Comparison of ENCODE assay signal across 1 cellular context in genomic region chr12:123441523-123442164, GRCh38.
A peak's percentile ranks its signal among the peaks of the same experiment; 100 is the strongest.
TF ChIP-seq lines count a peak whose summit lies in the region.

No MANE protein-coding gene starts in this region.

TF ChIP-seq in GM12878, 131 proteins besides CTCF, POLR2A, EP300 and RAD21 (continued from another document and continues in another):
- TF ChIP-seq, protein P1, sequence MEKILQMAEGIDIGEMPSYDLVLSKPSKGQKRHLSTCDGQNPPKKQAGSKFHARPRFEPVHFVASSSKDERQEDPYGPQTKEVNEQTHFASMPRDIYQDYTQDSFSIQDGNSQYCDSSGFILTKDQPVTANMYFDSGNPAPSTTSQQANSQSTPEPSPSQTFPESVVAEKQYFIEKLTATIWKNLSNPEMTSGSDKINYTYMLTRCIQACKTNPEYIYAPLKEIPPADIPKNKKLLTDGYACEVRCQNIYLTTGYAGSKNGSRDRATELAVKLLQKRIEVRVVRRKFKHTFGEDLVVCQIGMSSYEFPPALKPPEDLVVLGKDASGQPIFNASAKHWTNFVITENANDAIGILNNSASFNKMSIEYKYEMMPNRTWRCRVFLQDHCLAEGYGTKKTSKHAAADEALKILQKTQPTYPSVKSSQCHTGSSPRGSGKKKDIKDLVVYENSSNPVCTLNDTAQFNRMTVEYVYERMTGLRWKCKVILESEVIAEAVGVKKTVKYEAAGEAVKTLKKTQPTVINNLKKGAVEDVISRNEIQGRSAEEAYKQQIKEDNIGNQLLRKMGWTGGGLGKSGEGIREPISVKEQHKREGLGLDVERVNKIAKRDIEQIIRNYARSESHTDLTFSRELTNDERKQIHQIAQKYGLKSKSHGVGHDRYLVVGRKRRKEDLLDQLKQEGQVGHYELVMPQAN (conservative IDR thresholded peaks at IDR 0.05), result no peak
- TF ChIP-seq ZNF384 (IDR thresholded peaks at IDR 0.05; ENCODE audit: borderline replicate concordance, low read depth, low read length) (no peak), HCFC1 (IDR thresholded peaks at IDR 0.05; ENCODE audit: low read length) (no peak), JUNB (IDR thresholded peaks at IDR 0.05) (peak; percentile 66), MXI1 (IDR thresholded peaks at IDR 0.05; ENCODE audit: low read depth, low read length) (peak; percentile 43; the same call in 1 of the 2 replicates), RELB (IDR thresholded peaks at IDR 0.05; ENCODE audit: low read depth) (peak; percentile 49; the same call in 1 of the 2 replicates), TAF1 (IDR thresholded peaks at IDR 0.05; ENCODE audit: borderline replicate concordance, low read depth, low read length) (0 out of 2 replicates have a peak, but pooled peaks have one; percentile 7), POLR2AphosphoS5 (IDR thresholded peaks at IDR 0.05; ENCODE audit: low read length) (peak; percentile 44; the same call in 1 of the 2 replicates), NR2F1 (conservative IDR thresholded peaks at IDR 0.05) (0 out of 2 replicates have a peak, but pooled peaks have one; percentile 18), USF1 (IDR thresholded peaks at IDR 0.05; ENCODE audit: borderline replicate concordance, extremely low read length, insufficient read depth, low read depth, low read length) (peak; percentile 16), MEF2B (IDR thresholded peaks at IDR 0.05; ENCODE audit: partially characterized antibody, poor library complexity, severe bottlenecking) (peak; percentile 43), STAT1 (conservative IDR thresholded peaks at IDR 0.05) (0 out of 2 replicates have a peak, but pooled peaks have one; percentile 30), SMC3 (IDR thresholded peaks at IDR 0.05; ENCODE audit: borderline replicate concordance, low read length) (no peak; the same call in 1 of the 2 replicates), HSF1 (IDR thresholded peaks at IDR 0.05; ENCODE audit: low read depth, low read length) (no peak), ZBED1 (IDR thresholded peaks at IDR 0.05; ENCODE audit: borderline replicate concordance) (no peak), FOXM1 (IDR thresholded peaks at IDR 0.05; ENCODE audit: low read depth, low read length) (0 out of 2 replicates have a peak, but pooled peaks have one; percentile 55), RUNX3 (IDR thresholded peaks at IDR 0.05; ENCODE audit: low read length) (peak; percentile 17; the same call in 1 of the 2 replicates), EED (IDR thresholded peaks at IDR 0.05; ENCODE audit: low read depth) (peak; percentile 57; the same call in 1 of the 2 replicates), IKZF2 (IDR thresholded peaks at IDR 0.05) (no peak; a peak in 1 of 4 replicates), DPF2 (IDR thresholded peaks at IDR 0.05) (peak; percentile 47; the same call in 1 of the 2 replicates), KDM1A (IDR thresholded peaks at IDR 0.05; ENCODE audit: borderline replicate concordance) (no peak), ASH2L (IDR thresholded peaks at IDR 0.05; ENCODE audit: borderline replicate concordance, low read depth) (peak; percentile 97; the same call in 1 of the 2 replicates), IKZF1 (conservative IDR thresholded peaks at IDR 0.05) (peak; percentile 54; the same call in 1 of the 2 replicates), CHD2 (IDR thresholded peaks at IDR 0.05; ENCODE audit: borderline replicate concordance, low read depth, low read length) (peak; percentile 58; the same call in 1 of the 2 replicates), RELA (IDR thresholded peaks at IDR 0.05; ENCODE audit: borderline replicate concordance, partially characterized antibody) (no peak), NFIC (IDR thresholded peaks at IDR 0.05; ENCODE audit: low read depth, low read length) (peak; percentile 66), TCF3 (IDR thresholded peaks at IDR 0.05; ENCODE audit: borderline replicate concordance, insufficient read depth, low read depth, low read length) (peak; percentile 53; the same call in 1 of the 2 replicates), YY1 (IDR thresholded peaks at IDR 0.05; ENCODE audit: low read depth, low read length) (no peak), KAT2A (conservative IDR thresholded peaks at IDR 0.05; ENCODE audit: control insufficient read depth, low read depth, low read length) (no peak), RAD51 (IDR thresholded peaks at IDR 0.05) (peak; percentile 74; the same call in 1 of the 2 replicates), TCF12 (IDR thresholded peaks at IDR 0.05; ENCODE audit: low read depth, low read length) (peak; percentile 63; the same call in 1 of the 2 replicates), BRCA1 (IDR thresholded peaks at IDR 0.05; ENCODE audit: low read depth, low read length) (no peak), ZBTB40 (IDR thresholded peaks at IDR 0.05; ENCODE audit: borderline replicate concordance) (no peak), IRF4 (IDR thresholded peaks at IDR 0.05; ENCODE audit: low read depth, low read length) (peak; percentile 44; the same call in 1 of the 2 replicates), BCL11A (IDR thresholded peaks at IDR 0.05; ENCODE audit: low read depth, low read length) (no peak), EZH2 (IDR thresholded peaks at IDR 0.05; ENCODE audit: borderline replicate concordance, control insufficient read depth, low read depth, low read length) (no peak), MTA3 (IDR thresholded peaks at IDR 0.05; ENCODE audit: borderline replicate concordance, low read length) (0 out of 2 replicates have a peak, but pooled peaks have one; percentile 72)
- TF ChIP-seq, protein P2, sequence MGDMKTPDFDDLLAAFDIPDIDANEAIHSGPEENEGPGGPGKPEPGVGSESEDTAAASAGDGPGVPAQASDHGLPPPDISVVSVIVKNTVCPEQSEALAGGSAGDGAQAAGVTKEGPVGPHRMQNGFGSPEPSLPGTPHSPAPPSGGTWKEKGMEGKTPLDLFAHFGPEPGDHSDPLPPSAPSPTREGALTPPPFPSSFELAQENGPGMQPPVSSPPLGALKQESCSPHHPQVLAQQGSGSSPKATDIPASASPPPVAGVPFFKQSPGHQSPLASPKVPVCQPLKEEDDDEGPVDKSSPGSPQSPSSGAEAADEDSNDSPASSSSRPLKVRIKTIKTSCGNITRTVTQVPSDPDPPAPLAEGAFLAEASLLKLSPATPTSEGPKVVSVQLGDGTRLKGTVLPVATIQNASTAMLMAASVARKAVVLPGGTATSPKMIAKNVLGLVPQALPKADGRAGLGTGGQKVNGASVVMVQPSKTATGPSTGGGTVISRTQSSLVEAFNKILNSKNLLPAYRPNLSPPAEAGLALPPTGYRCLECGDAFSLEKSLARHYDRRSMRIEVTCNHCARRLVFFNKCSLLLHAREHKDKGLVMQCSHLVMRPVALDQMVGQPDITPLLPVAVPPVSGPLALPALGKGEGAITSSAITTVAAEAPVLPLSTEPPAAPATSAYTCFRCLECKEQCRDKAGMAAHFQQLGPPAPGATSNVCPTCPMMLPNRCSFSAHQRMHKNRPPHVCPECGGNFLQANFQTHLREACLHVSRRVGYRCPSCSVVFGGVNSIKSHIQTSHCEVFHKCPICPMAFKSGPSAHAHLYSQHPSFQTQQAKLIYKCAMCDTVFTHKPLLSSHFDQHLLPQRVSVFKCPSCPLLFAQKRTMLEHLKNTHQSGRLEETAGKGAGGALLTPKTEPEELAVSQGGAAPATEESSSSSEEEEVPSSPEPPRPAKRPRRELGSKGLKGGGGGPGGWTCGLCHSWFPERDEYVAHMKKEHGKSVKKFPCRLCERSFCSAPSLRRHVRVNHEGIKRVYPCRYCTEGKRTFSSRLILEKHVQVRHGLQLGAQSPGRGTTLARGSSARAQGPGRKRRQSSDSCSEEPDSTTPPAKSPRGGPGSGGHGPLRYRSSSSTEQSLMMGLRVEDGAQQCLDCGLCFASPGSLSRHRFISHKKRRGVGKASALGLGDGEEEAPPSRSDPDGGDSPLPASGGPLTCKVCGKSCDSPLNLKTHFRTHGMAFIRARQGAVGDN (IDR thresholded peaks at IDR 0.05), result peak; percentile 88
- TF ChIP-seq, protein P3, sequence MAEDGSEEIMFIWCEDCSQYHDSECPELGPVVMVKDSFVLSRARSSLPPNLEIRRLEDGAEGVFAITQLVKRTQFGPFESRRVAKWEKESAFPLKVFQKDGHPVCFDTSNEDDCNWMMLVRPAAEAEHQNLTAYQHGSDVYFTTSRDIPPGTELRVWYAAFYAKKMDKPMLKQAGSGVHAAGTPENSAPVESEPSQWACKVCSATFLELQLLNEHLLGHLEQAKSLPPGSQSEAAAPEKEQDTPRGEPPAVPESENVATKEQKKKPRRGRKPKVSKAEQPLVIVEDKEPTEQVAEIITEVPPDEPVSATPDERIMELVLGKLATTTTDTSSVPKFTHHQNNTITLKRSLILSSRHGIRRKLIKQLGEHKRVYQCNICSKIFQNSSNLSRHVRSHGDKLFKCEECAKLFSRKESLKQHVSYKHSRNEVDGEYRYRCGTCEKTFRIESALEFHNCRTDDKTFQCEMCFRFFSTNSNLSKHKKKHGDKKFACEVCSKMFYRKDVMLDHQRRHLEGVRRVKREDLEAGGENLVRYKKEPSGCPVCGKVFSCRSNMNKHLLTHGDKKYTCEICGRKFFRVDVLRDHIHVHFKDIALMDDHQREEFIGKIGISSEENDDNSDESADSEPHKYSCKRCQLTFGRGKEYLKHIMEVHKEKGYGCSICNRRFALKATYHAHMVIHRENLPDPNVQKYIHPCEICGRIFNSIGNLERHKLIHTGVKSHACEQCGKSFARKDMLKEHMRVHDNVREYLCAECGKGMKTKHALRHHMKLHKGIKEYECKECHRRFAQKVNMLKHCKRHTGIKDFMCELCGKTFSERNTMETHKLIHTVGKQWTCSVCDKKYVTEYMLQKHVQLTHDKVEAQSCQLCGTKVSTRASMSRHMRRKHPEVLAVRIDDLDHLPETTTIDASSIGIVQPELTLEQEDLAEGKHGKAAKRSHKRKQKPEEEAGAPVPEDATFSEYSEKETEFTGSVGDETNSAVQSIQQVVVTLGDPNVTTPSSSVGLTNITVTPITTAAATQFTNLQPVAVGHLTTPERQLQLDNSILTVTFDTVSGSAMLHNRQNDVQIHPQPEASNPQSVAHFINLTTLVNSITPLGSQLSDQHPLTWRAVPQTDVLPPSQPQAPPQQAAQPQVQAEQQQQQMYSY (CRISPR knock-in tag; IDR thresholded peaks at IDR 0.05), result no peak
- TF ChIP-seq, protein P4, sequence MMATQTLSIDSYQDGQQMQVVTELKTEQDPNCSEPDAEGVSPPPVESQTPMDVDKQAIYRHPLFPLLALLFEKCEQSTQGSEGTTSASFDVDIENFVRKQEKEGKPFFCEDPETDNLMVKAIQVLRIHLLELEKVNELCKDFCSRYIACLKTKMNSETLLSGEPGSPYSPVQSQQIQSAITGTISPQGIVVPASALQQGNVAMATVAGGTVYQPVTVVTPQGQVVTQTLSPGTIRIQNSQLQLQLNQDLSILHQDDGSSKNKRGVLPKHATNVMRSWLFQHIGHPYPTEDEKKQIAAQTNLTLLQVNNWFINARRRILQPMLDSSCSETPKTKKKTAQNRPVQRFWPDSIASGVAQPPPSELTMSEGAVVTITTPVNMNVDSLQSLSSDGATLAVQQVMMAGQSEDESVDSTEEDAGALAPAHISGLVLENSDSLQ (IDR thresholded peaks at IDR 0.05), result peak; percentile 51; the same call in 1 of the 2 replicates
- TF ChIP-seq, protein P5, sequence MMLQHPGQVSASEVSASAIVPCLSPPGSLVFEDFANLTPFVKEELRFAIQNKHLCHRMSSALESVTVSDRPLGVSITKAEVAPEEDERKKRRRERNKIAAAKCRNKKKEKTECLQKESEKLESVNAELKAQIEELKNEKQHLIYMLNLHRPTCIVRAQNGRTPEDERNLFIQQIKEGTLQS (IDR thresholded peaks at IDR 0.05; ENCODE audit: borderline replicate concordance, extremely low read depth, low read depth, low read length), result no peak
